In genomic region chr9:107282759-107283620, GRCh38 we compare ENCODE assay signal across 8 cellular contexts. TPM values are rescaled to one million over a fixed set of nuclear protein-coding genes. Genes with fewer than 3 reads are reported as not detected.
DNase-seq lines count a peak whose midpoint lies in the region; ATAC-seq, FAIRE-seq and TF ChIP-seq lines count a peak whose summit lies in the region.

RAD23B (plus strand) TSS chr9:107283279; CDS start chr9:107283630, 351 bp downstream.

- H3K4me1 ChIP-seq in esophagus muscularis mucosa, result peaks cover 34 to 43% (median 41%) of the 10 kb centered on the region in 4 donors

- peaks cover 5 to 6% of the 10 kb centered on the region in 2 donors for H3K36me3 Mint-ChIP-seq in activated T-cell treated with anti-CD3 and anti-CD28 coated beads, Interleukin-2, amount 50 U/mL, for 72 hours (ENCODE audit: insufficient read depth in 2 of 2)

- no peaks in the 10 kb centered on the region for H3K36me3 ChIP-seq in KOPT-K1 (ENCODE audit: insufficient read depth, low read length)
- H3K36me3 ChIP-seq in esophagus muscularis mucosa, result no peaks in the 10 kb centered on the region

- peak; percentile 85 for ATAC-seq in GM21786 (IDR thresholded peaks at IDR 0.05; ENCODE audit: unreplicated experiment)
- peak; percentile 77 to 83 for ATAC-seq in activated T-cell treated with anti-CD3 and anti-CD28 coated beads, Interleukin-2, amount 50 U/mL, for 72 hours (replicated peaks in 1 of 2)

- WGBS in esophagus muscularis mucosa, result 1% methylated on average over 23 of the region's 100 CpGs

- H3K4me3 ChIP-seq in esophagus muscularis mucosa, result peak within 1 kb of the TSS; percentile 91 to 99 (median 98)

- H3K27me3 ChIP-seq in esophagus muscularis mucosa, result no peaks in the 10 kb centered on the region

- peak within 1 kb of the TSS; percentile 86 to 93 for H3K4me3 Mint-ChIP-seq in activated T-cell treated with anti-CD3 and anti-CD28 coated beads, Interleukin-2, amount 50 U/mL, for 72 hours

- TF ChIP-seq POLR2A in esophagus muscularis mucosa (IDR thresholded peaks at IDR 0.05; ENCODE audit: low read depth), result peak; percentile 89

- peak; percentile 70 for FAIRE-seq in RCC 7860 (lab: Jason Lieb, UNC)

- peak within 1 kb of the TSS; percentile 92 for H3K27ac Mint-ChIP-seq in activated T-cell treated with anti-CD3 and anti-CD28 coated beads, Interleukin-2, amount 50 U/mL, for 72 hours

- H3K9me3 Mint-ChIP-seq in activated T-cell treated with anti-CD3 and anti-CD28 coated beads, Interleukin-2, amount 50 U/mL, for 72 hours, result no peaks in the 10 kb centered on the region

- peaks cover 61% of the 10 kb centered on the region for H3K4me1 Mint-ChIP-seq in activated T-cell treated with anti-CD3 and anti-CD28 coated beads, Interleukin-2, amount 50 U/mL, for 72 hours (ENCODE audit: low read depth)

- TF ChIP-seq CTCF in esophagus muscularis mucosa (IDR thresholded peaks at IDR 0.05), result no peak

- intact Hi-C loops in esophagus muscularis mucosa (cut with DNase I), result no loop called here

- DNase-seq in DMS79 (lab: John Stamatoyannopoulos, UW) (peak; percentile 82), RCC 7860 (ENCODE audit: low spot score) (peak; percentile 99), esophagus muscularis mucosa (ENCODE audit: extremely low spot score) (peak; percentile 99), myocyte (ENCODE audit: low read depth) (peak; percentile 99)
- peak; percentile 98 to 99 for DNase-seq in activated T-cell treated with anti-CD3 and anti-CD28 coated beads, Interleukin-2, amount 50 U/mL, for 72 hours
- DNase-seq in stimulated activated CD8-positive, alpha-beta memory T cell treated with anti-CD3 and anti-CD28 coated beads, Interleukin-7, amount 100 ng/mL, for 48 hours (ENCODE audit: extremely low read depth in 1 of 2, low read depth in 1 of 2), result peak; percentile 98

- H3K27ac ChIP-seq in KOPT-K1 (ENCODE audit: low read depth, low read length, poor library complexity, severe bottlenecking) (peak within 1 kb of the TSS; percentile 90), esophagus muscularis mucosa (replicated peaks in 1 of 4) (peak within 1 kb of the TSS; percentile 99 to 100 (median 99))

- no peaks in the 10 kb centered on the region for H3K9me3 ChIP-seq in KOPT-K1 (ENCODE audit: insufficient read depth, low read length, poor library complexity, severe bottlenecking)
- no peaks in the 10 kb centered on the region for H3K9me3 ChIP-seq in esophagus muscularis mucosa

- peaks cover 7% of the 10 kb centered on the region for H3K27me3 Mint-ChIP-seq in activated T-cell treated with anti-CD3 and anti-CD28 coated beads, Interleukin-2, amount 50 U/mL, for 72 hours (ENCODE audit: low read depth)

- no peak for TF ChIP-seq EP300 in esophagus muscularis mucosa (IDR thresholded peaks at IDR 0.05)

RNA-seq across cellular contexts. Expression of gene RAD23B, which starts in this region (rescaled TPM):
- 100 to 1,000 TPM in 1 of 2 donors, 10 to 100 TPM in 1; 88.7 to 112 TPM for total RNA-seq in activated T-cell treated with anti-CD3 and anti-CD28 coated beads, Interleukin-2, amount 50 U/mL, for 72 hours
- 100 to 1,000 TPM in 2 of 4 donors, 10 to 100 TPM in 2; 64.4 to 110 (median 88.1) TPM for total RNA-seq in esophagus muscularis mucosa
- 225 and 232 TPM in 2 replicates for total RNA-seq in myocyte
- polyA plus RNA-seq in myocyte (2012), result 130 TPM

Comparison
In these comparisons a context has a peak if more than half of its experiments do, and no peak if none do; other contexts are left out.
1. Peak in every context shown above with its lines: DNase-seq, ATAC-seq, H3K4me3 ChIP-seq and H3K27ac ChIP-seq.